ENCODE assay signal across 9 cellular contexts in genomic region chr12:53179694-53180269, GRCh38. TPM values are rescaled to one million over a fixed set of nuclear protein-coding genes. Genes with fewer than 3 reads are reported as not detected.
DNase-seq lines count a peak whose midpoint lies in the region; ATAC-seq and TF ChIP-seq lines count a peak whose summit lies in the region.
"Had no signal": no experiment of that assay in that cellular context is flagged by ENCODE, and none has a peak within 500 bp of the region (broad histone marks: within the 10 kb centered on the region; RNA-seq: fewer than 3 reads in every experiment).

No MANE protein-coding gene starts in this region.

- peaks cover 27% of the 10 kb centered on the region for H3K36me3 Mint-ChIP-seq in activated naive CD4-positive, alpha-beta T cell treated with anti-CD3 and anti-CD28 coated beads, Interleukin-2, amount 10 ng/mL, durations not matched to agents 7 days and 5 days
- H3K36me3 Mint-ChIP-seq in progenitor cell of endocrine pancreas (ENCODE audit: insufficient read depth) = peaks cover 12% of the 10 kb centered on the region

- no peak for DNase-seq in activated naive CD4-positive, alpha-beta T cell treated with anti-CD3 and anti-CD28 coated beads, Interleukin-2, amount 10 ng/mL, durations not matched to agents 7 days and 5 days
- no peak for DNase-seq in activated naive CD4-positive, alpha-beta T cell treated with Interleukin-2 at 50 U/mL for 16 hours
- DNase-seq in Right ventricle myocardium inferior (ENCODE audit: missing footprints) = no peak
- DNase-seq in progenitor cell of endocrine pancreas (ENCODE audit: low spot score, unreplicated experiment) = peak; percentile 26
- DNase-seq in activated CD8-positive, alpha-beta memory T cell treated with anti-CD3 and anti-CD28 coated beads for 24 hours = no peak
- DNase-seq in superior temporal gyrus (ENCODE audit: extremely low spot score) = no peak

- peak; percentile 7 for ATAC-seq in HG03060 (IDR thresholded peaks at IDR 0.05; ENCODE audit: low read depth, unreplicated experiment)
- peak; percentile 20 for ATAC-seq in Right ventricle myocardium inferior

- peak overlapping the region; percentile 88 for H3K4me3 Mint-ChIP-seq in activated naive CD4-positive, alpha-beta T cell treated with anti-CD3 and anti-CD28 coated beads, Interleukin-2, amount 10 ng/mL, durations not matched to agents 7 days and 5 days
- H3K4me3 Mint-ChIP-seq in progenitor cell of endocrine pancreas (ENCODE audit: low read depth) = peak overlapping the region; percentile 85

- H3K9me3 Mint-ChIP-seq in activated naive CD4-positive, alpha-beta T cell treated with anti-CD3 and anti-CD28 coated beads, Interleukin-2, amount 10 ng/mL, durations not matched to agents 7 days and 5 days = no peaks in the 10 kb centered on the region
- H3K9me3 Mint-ChIP-seq in progenitor cell of endocrine pancreas (ENCODE audit: low read depth) = no peaks in the 10 kb centered on the region

- H3K27ac Mint-ChIP-seq in activated naive CD4-positive, alpha-beta T cell treated with anti-CD3 and anti-CD28 coated beads, Interleukin-2, amount 10 ng/mL, durations not matched to agents 7 days and 5 days = peak overlapping the region; percentile 99
- H3K27ac Mint-ChIP-seq in progenitor cell of endocrine pancreas = peak overlapping the region; percentile 99

- CTCF ChIA-PET in activated naive CD4-positive, alpha-beta T cell treated with anti-CD3 and anti-CD28 coated beads, Interleukin-2, amount 10 ng/mL, durations not matched to agents 7 days and 5 days (lab: Charles Lee) = interaction anchor here (1.2 to 4.1 kb wide), 5 partner anchors 7 to 33 kb away, joined by 5 to 31 read pairs (median 8); no protein-coding TSS in a partner anchor

- TF ChIP-seq CTCF in WI38 (IDR thresholded peaks at IDR 0.05; ENCODE audit: low read depth, low read length) = no peak
- TF ChIP-seq CTCF in progenitor cell of endocrine pancreas (IDR thresholded peaks at IDR 0.05; ENCODE audit: unreplicated experiment) = no peak

- H3K4me1 Mint-ChIP-seq in activated naive CD4-positive, alpha-beta T cell treated with anti-CD3 and anti-CD28 coated beads, Interleukin-2, amount 10 ng/mL, durations not matched to agents 7 days and 5 days = peaks cover 53% of the 10 kb centered on the region
- H3K4me1 Mint-ChIP-seq in progenitor cell of endocrine pancreas (ENCODE audit: low read depth) = peaks cover 44% of the 10 kb centered on the region

- no peaks in the 10 kb centered on the region for H3K27me3 Mint-ChIP-seq in activated naive CD4-positive, alpha-beta T cell treated with anti-CD3 and anti-CD28 coated beads, Interleukin-2, amount 10 ng/mL, durations not matched to agents 7 days and 5 days
- H3K27me3 Mint-ChIP-seq in progenitor cell of endocrine pancreas = no peaks in the 10 kb centered on the region

- intact Hi-C loops in Right ventricle myocardium inferior (cut with DNase I) = loop anchor here (5.0 kb wide), 1 partner anchor 107 kb away; no protein-coding TSS in a partner anchor

- peak overlapping the region; percentile 74 for H3K4me3 ChIP-seq in WI38 (ENCODE audit: low read depth, low read length)

RNA-seq across cellular contexts. Expression of gene ZNF740, which starts 0.7 kb away (rescaled TPM):
- total RNA-seq in Right ventricle myocardium inferior = 31.5 TPM
- total RNA-seq in progenitor cell of endocrine pancreas = 75.7 and 78.8 TPM in 2 replicates

RNA-seq across cellular contexts. Expression of gene CSAD, which starts 0.9 kb away (rescaled TPM):
- total RNA-seq in Right ventricle myocardium inferior (10.8 TPM), progenitor cell of endocrine pancreas (58.6 and 59.0 TPM in 2 replicates)

RNA-seq across cellular contexts. Expression of gene ITGB7, which starts 27.3 kb away (rescaled TPM):
- total RNA-seq in Right ventricle myocardium inferior = 0.76 TPM
- 0.29 and 0.93 TPM in 2 replicates for total RNA-seq in progenitor cell of endocrine pancreas
- total RNA-seq: glomerular endothelial cell had no signal

RNA-seq across cellular contexts. Expression of gene RARG, which starts 52.2 kb away (rescaled TPM):
- total RNA-seq in Right ventricle myocardium inferior (18.2 TPM), progenitor cell of endocrine pancreas (4.9 and 5.2 TPM in 2 replicates)
